31 cellular contexts compared by ENCODE assay signal in the genomic region with DNA sequence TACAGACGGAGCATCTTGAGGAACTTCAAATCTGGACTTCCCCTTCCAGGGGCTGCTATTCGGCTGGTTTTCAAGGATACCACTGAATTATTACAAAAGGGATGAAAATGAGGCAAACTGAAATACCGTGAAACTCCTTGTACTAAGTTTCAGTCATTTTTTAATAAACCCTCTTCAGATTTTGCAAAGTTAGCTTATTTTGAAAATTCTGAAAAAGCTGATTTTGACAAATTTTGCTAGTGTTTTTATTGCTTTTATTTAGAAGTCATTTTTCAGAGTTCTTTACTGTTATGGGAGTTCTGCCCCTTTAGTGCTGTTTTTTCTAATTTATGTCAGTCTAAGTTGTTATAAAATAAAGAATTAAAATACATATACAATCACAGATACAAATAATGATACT.
"Had no signal": no experiment of that assay in that cellular context is flagged by ENCODE, and none has a peak within 500 bp of the region (broad histone marks: within the 10 kb centered on the region; RNA-seq: fewer than 3 reads in every experiment).

No MANE protein-coding gene starts in this region.

- H3K27me3 ChIP-seq: ascending aorta, cardiac muscle cell had no signal

- H3K4me1 ChIP-seq: ascending aorta had no signal

- DNase-seq: activated B cell treated with CpG ODN at 0.5 μM for 24 hours; activated CD4-positive, alpha-beta memory T cell treated with anti-CD3 and anti-CD28 coated beads, Interleukin-2, amount 10 ng/mL, durations not matched to agents 7 days and 5 days; activated CD4-positive, alpha-beta T cell treated with anti-CD3 and anti-CD28 coated beads for 1 hour; activated CD4-positive, alpha-beta T cell treated with anti-CD3 and anti-CD28 coated beads for 36 hours; activated CD4-positive, alpha-beta T cell treated with anti-CD3 and anti-CD28 coated beads for 48 hours; activated CD4-positive, alpha-beta T cell treated with anti-CD3 and anti-CD28 coated beads, Interleukin-2, amount 10 ng/mL, durations not matched to agents 7 days and 5 days; activated CD4-positive, alpha-beta T cell treated with anti-CD3 and anti-CD28 coated beads, Interleukin-2, amount 50 U/mL, for 48 hours; activated CD8-positive, alpha-beta memory T cell treated with anti-CD3 and anti-CD28 coated beads for 24 hours; activated CD8-positive, alpha-beta memory T cell treated with anti-CD3 and anti-CD28 coated beads, Interleukin-2, amount 10 ng/mL, durations not matched to agents 7 days and 5 days; activated CD8-positive, alpha-beta memory T cell treated with anti-CD3 and anti-CD28 coated beads, Interleukin-2, amount 50 U/mL, for 48 hours; activated CD8-positive, alpha-beta T cell treated with anti-CD3 and anti-CD28 coated beads, Interleukin-2, amount 10 ng/mL, durations not matched to agents 7 days and 5 days; activated effector memory CD4-positive, alpha-beta T cell treated with Interleukin-2 at 50 U/mL for 16 hours; activated gamma-delta T cell; activated naive CD4-positive, alpha-beta T cell treated with anti-CD3 and anti-CD28 coated beads, Interleukin-2, amount 10 ng/mL, durations not matched to agents 7 days and 5 days; activated naive CD4-positive, alpha-beta T cell treated with Interleukin-2 at 50 U/mL for 16 hours; activated naive CD8-positive, alpha-beta T cell treated with anti-CD3 and anti-CD28 coated beads, Interleukin-2, amount 10 ng/mL, durations not matched to agents 7 days and 5 days; activated naive CD8-positive, alpha-beta T cell treated with anti-CD3 and anti-CD28 coated beads, Interleukin-2, amount 50 U/mL, for 24 hours; activated T-cell treated with anti-CD3 and anti-CD28 coated beads, Interleukin-2, amount 50 U/mL, for 24 hours; activated T-cell treated with anti-CD3 and anti-CD28 coated beads, Interleukin-2, amount 50 U/mL, for 48 hours; amygdala; anterior cingulate cortex; caudate nucleus; cerebellar nuclear complex; T-helper 1 cell; T-helper 2 cell; T-helper 9 cell had no signal

- FAIRE-seq: bronchial epithelial cell, TTC549 had no signal

- H3K36me3 ChIP-seq: ascending aorta, cardiac muscle cell had no signal

- H3K27ac ChIP-seq: ascending aorta, cardiac muscle cell, VCaP had no signal

- H3K4me3 ChIP-seq: ascending aorta, cardiac muscle cell had no signal

- ATAC-seq: activated CD4-positive, alpha-beta T cell treated with anti-CD3 and anti-CD28 coated beads for 36 hours; activated CD8-positive, alpha-beta memory T cell treated with anti-CD3 and anti-CD28 coated beads, Interleukin-2, amount 10 ng/mL, durations not matched to agents 7 days and 5 days; activated CD8-positive, alpha-beta T cell treated with anti-CD3 and anti-CD28 coated beads, Interleukin-2, amount 10 ng/mL, durations not matched to agents 7 days and 5 days; activated naive CD8-positive, alpha-beta T cell treated with anti-CD3 and anti-CD28 coated beads, Interleukin-2, amount 50 U/mL, for 24 hours had no signal
